In the genomic region with DNA sequence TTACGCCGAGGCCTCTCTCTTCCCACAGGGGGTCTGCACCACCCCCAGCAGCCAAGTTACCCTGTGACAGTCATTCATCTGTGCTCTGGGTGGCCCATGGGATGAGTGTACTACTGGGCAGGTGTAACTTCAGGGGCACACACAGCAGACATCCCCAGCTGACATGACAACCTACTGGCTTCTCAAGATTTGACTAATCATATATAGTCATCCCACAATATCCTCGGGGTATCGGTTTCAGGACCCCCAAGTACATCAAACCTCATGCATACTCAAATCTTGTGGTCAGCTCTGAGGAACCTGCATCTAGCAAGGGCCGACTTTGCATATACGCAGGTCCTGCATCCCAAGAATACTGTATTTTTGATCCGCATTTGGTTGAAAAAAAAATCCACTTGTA, we compare ENCODE assay signal across 12 cellular contexts.
DNase-seq lines count a peak whose midpoint lies in the region; ATAC-seq lines count a peak whose summit lies in the region.
"Had no signal": no experiment of that assay in that cellular context is flagged by ENCODE, and none has a peak within 500 bp of the region (broad histone marks: within the 10 kb centered on the region; RNA-seq: fewer than 3 reads in every experiment).

No MANE protein-coding gene starts in this region.

- no peak for DNase-seq in pons (ENCODE audit: low spot score)
- DNase-seq in SW 1271 (lab: John Stamatoyannopoulos, UW) = no peak
- DNase-seq in SIG-M5 (lab: John Stamatoyannopoulos, UW) = no peak
- DNase-seq: activated T-cell treated with anti-CD3 and anti-CD28 coated beads, Interleukin-2, amount 50 U/mL, for 1 hour; hippocampal formation; NCI-H2029 treated with DMSO at 0.1 percent for 48 hours; nephron progenitor cell; NK-92 treated with Interleukin-12 subunit alpha and Interleukin-12 subunit beta, amount 100 ng/mL, for 24 hours had no signal

- peak; percentile 59 for ATAC-seq in GM19025 (IDR thresholded peaks at IDR 0.05; ENCODE audit: low read depth, unreplicated experiment)
- peak; percentile 88 for ATAC-seq in HG02571 (IDR thresholded peaks at IDR 0.05; ENCODE audit: unreplicated experiment)
- ATAC-seq in HG03139 (IDR thresholded peaks at IDR 0.05; ENCODE audit: unreplicated experiment) = peak; percentile 79
- ATAC-seq in esophagus mucosa = no peak
